ENCODE assay signal across 25 cellular contexts in the genomic region with DNA sequence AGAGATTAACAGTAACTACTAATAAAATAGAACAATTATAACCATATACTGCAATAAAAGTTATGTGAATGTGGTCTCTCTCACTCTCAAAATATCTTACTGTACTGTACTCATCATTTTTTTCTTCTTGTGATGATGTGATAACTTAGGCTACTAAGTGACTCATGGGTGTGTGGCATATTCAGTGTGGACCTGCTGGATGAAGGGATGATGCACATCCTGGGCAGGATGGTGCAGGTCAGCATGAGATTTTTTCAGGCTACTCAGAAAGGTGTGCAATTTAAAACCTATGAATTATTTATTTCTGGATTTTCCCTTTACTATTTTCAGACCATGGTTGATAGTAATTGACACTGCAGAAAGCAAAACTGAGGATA.
DNase-seq lines count a peak whose midpoint lies in the region; ATAC-seq, FAIRE-seq and TF ChIP-seq lines count a peak whose summit lies in the region.
"Had no signal": no experiment of that assay in that cellular context is flagged by ENCODE, and none has a peak within 500 bp of the region (broad histone marks: within the 10 kb centered on the region; RNA-seq: fewer than 3 reads in every experiment).

No MANE protein-coding gene starts in this region.

- H3K27me3 ChIP-seq in foreskin keratinocyte, result no peaks in the 10 kb centered on the region
- H3K27me3 ChIP-seq: ascending aorta, BLaER1, stomach, tibial artery had no signal

- intact Hi-C loops in Right ventricle myocardium inferior (cut with DNase I), result no loop called here

- H3K27ac ChIP-seq in RWPE1 (no peak overlapping the region), foreskin keratinocyte (peak overlapping the region; percentile 85)
- H3K27ac ChIP-seq: A549, ascending aorta, BLaER1, stomach, tibial artery had no signal

- TF ChIP-seq POLR2A in GM18505 (IDR thresholded peaks at IDR 0.05; ENCODE audit: borderline replicate concordance, extremely low read depth, insufficient read depth, insufficient read length), result no peak
- TF ChIP-seq POLR2A in GM12891 (IDR thresholded peaks at IDR 0.05; ENCODE audit: low read depth, low read length), result no peak

- POLR2A ChIA-PET in RWPE1 (lab: Yijun Ruan, JAX; ENCODE audit: low non-redundant PET), result no interaction called here

- H3K4me1 Mint-ChIP-seq in HFFc6 (ENCODE audit: low read depth), result peaks cover 10% of the 10 kb centered on the region; the same call in 1 of the 2 replicates
- H3K4me1 Mint-ChIP-seq: activated CD4-positive, alpha-beta T cell treated with anti-CD3 and anti-CD28 coated beads for 36 hours; activated naive CD8-positive, alpha-beta T cell treated with anti-CD3 and anti-CD28 coated beads for 36 hours; IgD-negative memory B cell; nephron had no signal

- no peak for FAIRE-seq in D721Med (lab: Jason Lieb, UNC)
- FAIRE-seq in GM12891 (lab: Jason Lieb, UNC), result no peak
- FAIRE-seq: A549, endometrium had no signal

- no peaks in the 10 kb centered on the region for H3K36me3 Mint-ChIP-seq in HFFc6 (ENCODE audit: low read depth)
- H3K36me3 Mint-ChIP-seq: activated naive CD8-positive, alpha-beta T cell treated with anti-CD3 and anti-CD28 coated beads for 36 hours; IgD-negative memory B cell had no signal

- no peak overlapping the region for H3K4me3 Mint-ChIP-seq in HFFc6
- H3K4me3 Mint-ChIP-seq: activated CD4-positive, alpha-beta T cell treated with anti-CD3 and anti-CD28 coated beads for 36 hours; activated CD8-positive, alpha-beta T cell treated with anti-CD3 and anti-CD28 coated beads, Interleukin-2, amount 10 ng/mL, durations not matched to agents 7 days and 5 days; activated naive CD8-positive, alpha-beta T cell treated with anti-CD3 and anti-CD28 coated beads for 36 hours; IgD-negative memory B cell; nephron; T-helper 2 cell treated with Interferon-gamma antibody and Interleukin-4, amounts not matched to agents 5 μg/mL and 100 μg/mL, for 36 hours had no signal

- DNase-seq in AG08395 (ENCODE audit: low spot score) (peak; percentile 17), HFFc6 (peak; percentile 9), RWPE1 (ENCODE audit: low spot score) (peak; percentile 80), foreskin keratinocyte (peak; percentile 94 to 97), Right ventricle myocardium inferior (ENCODE audit: missing footprints) (no peak), D721Med (ENCODE audit: insufficient read length, low spot score) (no peak), GM12891 (ENCODE audit: insufficient read length, low spot score) (no peak)
- DNase-seq: activated CD4-positive, alpha-beta T cell treated with anti-CD3 and anti-CD28 coated beads for 36 hours; activated CD8-positive, alpha-beta T cell treated with anti-CD3 and anti-CD28 coated beads, Interleukin-2, amount 10 ng/mL, durations not matched to agents 7 days and 5 days; activated effector memory CD4-positive, alpha-beta T cell treated with Interleukin-2 at 50 U/mL for 16 hours; activated naive CD8-positive, alpha-beta T cell treated with anti-CD3 and anti-CD28 coated beads for 36 hours; glutamatergic neuron; NCI-H1105 treated with DMSO at 0.1 percent for 48 hours; NCI-H2081 treated with DMSO at 0.1 percent for 48 hours; NCI-H345; stomach; tibial artery had no signal

- no peak overlapping the region; the same call in 1 of the 2 replicates for H3K27ac Mint-ChIP-seq in HFFc6
- H3K27ac Mint-ChIP-seq: activated CD4-positive, alpha-beta T cell treated with anti-CD3 and anti-CD28 coated beads for 36 hours; activated CD8-positive, alpha-beta T cell treated with anti-CD3 and anti-CD28 coated beads, Interleukin-2, amount 10 ng/mL, durations not matched to agents 7 days and 5 days; activated naive CD8-positive, alpha-beta T cell treated with anti-CD3 and anti-CD28 coated beads for 36 hours; IgD-negative memory B cell; nephron; T-helper 2 cell treated with Interferon-gamma antibody and Interleukin-4, amounts not matched to agents 5 μg/mL and 100 μg/mL, for 36 hours had no signal

- H3K27me3 Mint-ChIP-seq in HFFc6 (ENCODE audit: insufficient read depth), result peaks cover 6% of the 10 kb centered on the region
- H3K27me3 Mint-ChIP-seq: activated CD4-positive, alpha-beta T cell treated with anti-CD3 and anti-CD28 coated beads for 36 hours had no signal

- no peaks in the 10 kb centered on the region for H3K9me3 Mint-ChIP-seq in HFFc6
- H3K9me3 Mint-ChIP-seq: activated naive CD8-positive, alpha-beta T cell treated with anti-CD3 and anti-CD28 coated beads for 36 hours; nephron; T-helper 2 cell treated with Interferon-gamma antibody and Interleukin-4, amounts not matched to agents 5 μg/mL and 100 μg/mL, for 36 hours had no signal

- ATAC-seq in foreskin keratinocyte (peak; percentile 93), Right ventricle myocardium inferior (no peak), GM18505 (IDR thresholded peaks at IDR 0.05; ENCODE audit: unreplicated experiment) (no peak)
- ATAC-seq: activated CD4-positive, alpha-beta T cell treated with anti-CD3 and anti-CD28 coated beads for 36 hours; activated CD8-positive, alpha-beta T cell treated with anti-CD3 and anti-CD28 coated beads, Interleukin-2, amount 10 ng/mL, durations not matched to agents 7 days and 5 days had no signal

- CTCF ChIA-PET in RWPE1 (lab: Yijun Ruan, JAX), result no interaction called here

- H3K4me1 ChIP-seq in foreskin keratinocyte, result peaks cover 39% of the 10 kb centered on the region
- H3K4me1 ChIP-seq: ascending aorta, BLaER1, stomach, tibial artery had no signal

- TF ChIP-seq CTCF in HFFc6 (IDR thresholded peaks at IDR 0.05), result no peak
- TF ChIP-seq CTCF in RWPE1 (conservative IDR thresholded peaks at IDR 0.05; ENCODE audit: low read depth), result no peak
- TF ChIP-seq CTCF in foreskin keratinocyte (conservative IDR thresholded peaks at IDR 0.05), result no peak
- TF ChIP-seq CTCF in D721Med (IDR thresholded peaks at IDR 0.05; ENCODE audit: insufficient read depth, missing control alignments), result no peak

TF ChIP-seq in GM12891, 5 proteins besides CTCF, POLR2A, EP300 and RAD21:
- TF ChIP-seq SPI1 (IDR thresholded peaks at IDR 0.05; ENCODE audit: low read depth, low read length) (no peak), PAX5 (IDR thresholded peaks at IDR 0.05; ENCODE audit: insufficient read depth, low read length, severe bottlenecking) (no peak), POU2F2 (IDR thresholded peaks at IDR 0.05; ENCODE audit: low read depth, low read length) (no peak), TAF1 (IDR thresholded peaks at IDR 0.05; ENCODE audit: low read depth, low read length) (no peak)

Comparison
In these comparisons a context has a peak if more than half of its experiments do, and no peak if none do; other contexts are left out.
1. DNase-seq: peak in AG08395 (single experiment), HFFc6 (single experiment), RWPE1 (single experiment) and foreskin keratinocyte (2 of 2); none in Right ventricle myocardium inferior (single experiment), D721Med (single experiment) and GM12891 (single experiment).